13 cellular contexts compared by ENCODE assay signal in the genomic region with DNA sequence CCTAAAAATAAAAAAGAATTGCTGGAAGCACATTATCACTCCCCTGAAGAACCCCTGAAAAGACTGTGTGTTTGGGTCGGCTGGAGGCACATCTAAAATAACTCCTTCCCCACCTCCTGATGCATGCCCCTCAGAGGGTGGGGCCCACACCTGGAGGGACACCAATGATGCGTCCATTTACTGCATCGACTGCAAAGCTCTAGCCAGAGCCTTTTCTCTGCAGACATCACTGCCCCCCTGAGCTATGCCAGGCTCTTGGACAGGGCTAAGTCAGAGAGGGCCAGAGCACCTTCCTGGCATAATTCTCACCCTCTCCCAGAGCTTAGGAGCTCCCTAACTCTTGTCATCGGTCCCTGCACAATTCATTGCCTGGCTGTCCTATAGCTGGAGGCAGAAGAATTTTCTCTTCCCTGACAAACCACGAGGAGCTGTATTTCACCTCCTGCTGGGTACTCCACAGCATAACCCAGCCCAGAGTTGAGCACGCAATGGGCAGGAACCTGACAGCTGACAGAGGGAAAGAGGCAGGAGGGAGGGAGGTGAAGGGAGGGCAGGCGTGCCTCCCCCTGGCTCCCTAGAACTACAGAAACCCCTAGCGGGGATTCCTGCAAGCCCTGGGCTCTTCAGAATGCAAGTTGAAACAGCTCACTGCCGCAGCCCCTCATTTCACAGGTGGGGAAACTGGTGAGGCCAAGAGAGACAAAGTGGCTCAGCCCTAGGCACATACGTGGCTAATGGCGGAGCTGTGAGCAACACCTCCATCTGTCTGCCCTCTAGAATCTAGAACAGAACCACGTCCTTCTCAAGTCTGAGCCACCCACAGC. TPM values are rescaled to one million over a fixed set of nuclear protein-coding genes. Genes with fewer than 3 reads are reported as not detected.
DNase-seq lines count a peak whose midpoint lies in the region; ATAC-seq and TF ChIP-seq lines count a peak whose summit lies in the region.
"Had no signal": no experiment of that assay in that cellular context is flagged by ENCODE, and none has a peak within 500 bp of the region (broad histone marks: within the 10 kb centered on the region; RNA-seq: fewer than 3 reads in every experiment).

No MANE protein-coding gene starts in this region.

- H3K4me1 Mint-ChIP-seq in brain, result peaks cover 55% of the 10 kb centered on the region
- peaks cover 67% of the 10 kb centered on the region for H3K4me1 Mint-ChIP-seq in osteocyte (ENCODE audit: unreplicated experiment)

- H3K36me3 ChIP-seq in left ventricle myocardium inferior, result peaks cover 9% of the 10 kb centered on the region
- H3K36me3 ChIP-seq: pancreas, SJSA1 had no signal

- no peak overlapping the region for H3K4me3 ChIP-seq in left ventricle myocardium inferior
- H3K4me3 ChIP-seq: pancreas, SJSA1 had no signal

- H3K36me3 Mint-ChIP-seq in brain (peaks cover 40% of the 10 kb centered on the region), osteocyte (ENCODE audit: unreplicated experiment) (peaks cover 4% of the 10 kb centered on the region)

- no peak for ATAC-seq in HG03342 (IDR thresholded peaks at IDR 0.05; ENCODE audit: unreplicated experiment)
- ATAC-seq: pancreas had no signal

- TF ChIP-seq CTCF in left ventricle myocardium inferior (IDR thresholded peaks at IDR 0.05; ENCODE audit: borderline replicate concordance) (no peak), brain (conservative IDR thresholded peaks at IDR 0.05) (no peak), osteocyte (IDR thresholded peaks at IDR 0.05) (peak; percentile 33)

- no peaks in the 10 kb centered on the region for H3K27me3 Mint-ChIP-seq in brain
- no peaks in the 10 kb centered on the region for H3K27me3 Mint-ChIP-seq in osteocyte (ENCODE audit: unreplicated experiment)
- H3K27me3 Mint-ChIP-seq: dendritic cell treated with granulocyte-macrophage colony-stimulating factor and Interleukin-4, amounts not matched to agents 40 ng/mL and 50 ng/mL, for 4 days had no signal

- H3K4me3 Mint-ChIP-seq in brain, result no peak overlapping the region
- peak overlapping the region; percentile 39 for H3K4me3 Mint-ChIP-seq in osteocyte (ENCODE audit: unreplicated experiment)
- H3K4me3 Mint-ChIP-seq: dendritic cell treated with granulocyte-macrophage colony-stimulating factor and Interleukin-4, amounts not matched to agents 40 ng/mL and 50 ng/mL, for 4 days had no signal

- H3K4me1 ChIP-seq in left ventricle myocardium inferior, result peaks cover 28% of the 10 kb centered on the region
- H3K4me1 ChIP-seq: pancreas had no signal

- H3K27me3 ChIP-seq in left ventricle myocardium inferior (ENCODE audit: low read depth), result no peaks in the 10 kb centered on the region
- H3K27me3 ChIP-seq: pancreas, SJSA1 had no signal

- peak overlapping the region; percentile 69 for H3K27ac ChIP-seq in left ventricle myocardium inferior (replicated peaks)
- H3K27ac ChIP-seq: pancreas, SJSA1 had no signal

- peak overlapping the region in 3 of 5 experiments; percentile 35 to 90 (median 50) for H3K27ac Mint-ChIP-seq in brain
- H3K27ac Mint-ChIP-seq in osteocyte (ENCODE audit: unreplicated experiment), result peak overlapping the region; percentile 92
- H3K27ac Mint-ChIP-seq: dendritic cell treated with granulocyte-macrophage colony-stimulating factor and Interleukin-4, amounts not matched to agents 40 ng/mL and 50 ng/mL, for 4 days had no signal

- no peaks in the 10 kb centered on the region for H3K9me3 ChIP-seq in left ventricle myocardium inferior (replicated peaks)
- H3K9me3 ChIP-seq: pancreas, SJSA1 had no signal

- H3K9me3 Mint-ChIP-seq in brain, result peaks cover under 1 to 6% (median 2%) of the 10 kb centered on the region in 5 experiments
- H3K9me3 Mint-ChIP-seq in osteocyte (ENCODE audit: unreplicated experiment), result no peaks in the 10 kb centered on the region
- H3K9me3 Mint-ChIP-seq: dendritic cell treated with granulocyte-macrophage colony-stimulating factor and Interleukin-4, amounts not matched to agents 40 ng/mL and 50 ng/mL, for 4 days had no signal

- DNase-seq in left ventricle myocardium inferior (no peak), cardiac septum (ENCODE audit: low spot score) (no peak), osteocyte (ENCODE audit: extremely low spot score, unreplicated experiment) (peak; percentile 87), NCI-H2029 treated with DMSO at 0.1 percent for 48 hours (lab: John Stamatoyannopoulos, UW) (no peak), amniotic stem cell (lab: John Stamatoyannopoulos, UW) (no peak)
- no peak for DNase-seq in activated naive CD4-positive, alpha-beta T cell (lab: John Stamatoyannopoulos, UW)
- DNase-seq: NCI-H524; stimulated activated CD4-positive, alpha-beta T cell treated with anti-CD3 and anti-CD28 coated beads, Interleukin-4, amount 100 ng/mL, for 4 hours had no signal

- intact Hi-C loops in left ventricle myocardium inferior (cut with micrococcal nuclease), result no loop called here
- intact Hi-C loops in cardiac septum (cut with DNase I), result no loop called here

RNA-seq across cellular contexts. Expression of gene XXYLT1, which starts 46.6 kb away (rescaled TPM):
- total RNA-seq in left ventricle myocardium inferior (2.3 TPM), cardiac septum (5.9 TPM), osteocyte (35.1 and 35.8 TPM in 2 replicates)
- 18.2 TPM for polyA plus RNA-seq in brain (ENCODE audit: insufficient read depth, low read depth, low replicate concordance)
